11 cellular contexts compared by ENCODE assay signal in the genomic region with DNA sequence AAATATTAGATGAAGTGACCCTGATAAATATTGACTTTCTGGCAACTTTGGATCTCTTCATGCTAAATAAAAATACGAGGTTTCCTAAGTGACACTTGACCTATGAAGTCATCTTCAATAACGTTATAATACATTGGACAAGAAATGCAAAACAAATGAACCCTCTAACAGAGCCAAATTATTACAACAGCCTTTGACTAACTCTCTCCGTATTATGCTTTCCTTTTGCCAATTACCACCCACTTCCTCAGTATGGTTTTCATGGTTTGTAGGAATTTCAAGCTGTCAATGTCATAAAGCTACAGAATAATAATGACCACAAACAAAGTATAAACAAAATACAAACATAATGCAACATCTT.
DNase-seq lines count a peak whose midpoint lies in the region; ATAC-seq and TF ChIP-seq lines count a peak whose summit lies in the region.
"Had no signal": no experiment of that assay in that cellular context is flagged by ENCODE, and none has a peak within 500 bp of the region (broad histone marks: within the 10 kb centered on the region; RNA-seq: fewer than 3 reads in every experiment).

No MANE protein-coding gene starts in this region.

- no peaks in the 10 kb centered on the region for H3K9me3 ChIP-seq in OCI-LY7 (ENCODE audit: low read length)

- TF ChIP-seq CTCF in OCI-LY7 (conservative IDR thresholded peaks at IDR 0.05; ENCODE audit: low read length) (no peak), GM10248 (IDR thresholded peaks at IDR 0.05; ENCODE audit: control extremely low read depth, extremely low read depth, low read depth, missing control alignments) (no peak)

- H3K36me3 ChIP-seq in OCI-LY7 (ENCODE audit: insufficient read depth, low read length), result no peaks in the 10 kb centered on the region

- peak overlapping the region; percentile 49; the same call in 1 of the 2 replicates for H2AFZ ChIP-seq in OCI-LY7 (ENCODE audit: low read length)

- intact Hi-C loops in OCI-LY7 (cut with micrococcal nuclease; ENCODE audit: unreplicated experiment), result no loop called here

- no TSS peak for BruUV-seq in OCI-LY7 (replicated peaks; lab: Mats Ljungman, UMichigan)

- DNase-seq in OCI-LY7 (ENCODE audit: low spot score) (no peak), fibroblast of peridontal ligament (ENCODE audit: extremely low read depth) (peak; percentile 89), stromal cell of bone marrow (ENCODE audit: low read depth) (peak; percentile 85), ecto neural progenitor cell (ENCODE audit: low spot score) (no peak), GM10248 (ENCODE audit: extremely low spot score) (no peak), NOMO-1 (lab: John Stamatoyannopoulos, UW; ENCODE audit: unreplicated experiment in 2 of 2) (no peak)
- DNase-seq: activated CD4-positive, alpha-beta T cell treated with anti-CD3 and anti-CD28 coated beads, Interleukin-2, amount 10 ng/mL, durations not matched to agents 7 days and 5 days; GDM1; naive B cell had no signal

- peak; percentile 5 for ATAC-seq in GM21529 (IDR thresholded peaks at IDR 0.05; ENCODE audit: unreplicated experiment)
- ATAC-seq in GM19397 (IDR thresholded peaks at IDR 0.05; ENCODE audit: unreplicated experiment), result no peak

- no peak overlapping the region for H3K27ac ChIP-seq in OCI-LY7 (ENCODE audit: low read depth, low read length, poor library complexity, severe bottlenecking)

- no peak overlapping the region for H3K4me3 ChIP-seq in OCI-LY7 (ENCODE audit: low read depth, low read length, poor library complexity, severe bottlenecking)

- H4K20me1 ChIP-seq in OCI-LY7 (ENCODE audit: insufficient read depth, low read length), result no peaks in the 10 kb centered on the region

- CTCF ChIA-PET in OCI-LY7 (lab: Charles Lee; ENCODE audit: unreplicated experiment), result no interaction called here
- CTCF ChIA-PET in GM10248 (lab: Yijun Ruan, JAX), result interaction anchor here (1.2 kb wide), 1 partner anchor 9 kb away, joined by 3 read pairs; no protein-coding TSS in a partner anchor

- POLR2A ChIA-PET in OCI-LY7 (lab: Charles Lee), result no interaction called here
- POLR2A ChIA-PET in GM10248 (lab: Yijun Ruan, JAX), result no interaction called here

- H3K9me2 ChIP-seq in OCI-LY7 (ENCODE audit: insufficient read depth, low read length), result no peaks in the 10 kb centered on the region

- no peaks in the 10 kb centered on the region for H3K79me2 ChIP-seq in OCI-LY7 (ENCODE audit: insufficient read depth, low read depth, low read length)

- no peaks in the 10 kb centered on the region for H3K4me1 ChIP-seq in OCI-LY7 (ENCODE audit: insufficient read depth, low read length, poor library complexity, severe bottlenecking)

- H3K4me2 ChIP-seq in OCI-LY7 (ENCODE audit: low read length), result no peak overlapping the region

Comparison
In these comparisons a context has a peak if more than half of its experiments do, and no peak if none do; other contexts are left out.
1. DNase-seq: peak in fibroblast of peridontal ligament (single experiment) and stromal cell of bone marrow (single experiment); none in OCI-LY7 (single experiment), ecto neural progenitor cell (single experiment), GM10248 (single experiment) and NOMO-1 (0 of 2).